In the genomic region with DNA sequence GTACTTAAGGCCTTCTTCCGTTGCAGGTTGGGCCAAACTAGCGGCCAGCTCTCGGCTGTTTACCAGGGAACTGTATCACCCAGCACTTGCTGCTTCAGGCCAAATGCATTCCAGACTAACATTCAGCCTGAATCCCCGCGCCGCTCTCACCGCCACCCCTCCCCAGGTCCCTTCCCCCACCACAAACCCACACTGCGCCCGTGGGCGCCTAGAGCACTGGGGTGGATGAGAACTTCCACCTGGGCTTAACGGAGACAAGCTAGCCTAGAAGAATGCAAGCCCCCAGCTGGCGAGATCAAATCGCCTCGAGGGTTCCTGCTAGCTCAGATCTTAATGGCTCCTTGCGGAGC, we compare ENCODE assay signal across 9 cellular contexts. TPM values are rescaled to one million over a fixed set of nuclear protein-coding genes. Genes with fewer than 3 reads are reported as not detected.
DNase-seq lines count a peak whose midpoint lies in the region; ATAC-seq and TF ChIP-seq lines count a peak whose summit lies in the region.
"Had no signal": no experiment of that assay in that cellular context is flagged by ENCODE, and none has a peak within 500 bp of the region (broad histone marks: within the 10 kb centered on the region; RNA-seq: fewer than 3 reads in every experiment).

No MANE protein-coding gene starts in this region.

- DNase-seq in NCI-H2029 treated with DMSO at 0.1 percent for 48 hours (lab: John Stamatoyannopoulos, UW) (peak; percentile 66), NCI-H2029 (lab: John Stamatoyannopoulos, UW) (no peak), NT2/D1 (ENCODE audit: low read depth, low spot score) (peak; percentile 43), colonic mucosa (peak; percentile 49), lower leg skin (ENCODE audit: low spot score in 2 of 2) (peak in 1 of 2 donors; percentile 87)
- DNase-seq in activated effector memory CD4-positive, alpha-beta T cell treated with anti-CD3 and anti-CD28 coated beads, Interleukin-2, amount 50 U/mL, for 16 hours, result no peak

- 1 to 2% methylated on average over 15 of the region's 15 CpGs for WGBS in lower leg skin, 2 donors

- TF ChIP-seq CTCF in colonic mucosa (IDR thresholded peaks at IDR 0.05), result no peak
- no peak for TF ChIP-seq CTCF in lower leg skin (IDR thresholded peaks at IDR 0.05)

- no peaks in the 10 kb centered on the region for H3K9me3 ChIP-seq in NT2/D1 (ENCODE audit: insufficient read depth, low read length)
- H3K9me3 ChIP-seq in colonic mucosa, result no peaks in the 10 kb centered on the region

- H3K9ac ChIP-seq in NT2/D1 (ENCODE audit: insufficient read length, low read depth) (peak overlapping the region; percentile 87), colonic mucosa (ENCODE audit: low read depth in 2 of 2, low read length in 2 of 2) (peak overlapping the region; percentile 82 to 99)

- no peak for TF ChIP-seq POLR2A in lower leg skin (IDR thresholded peaks at IDR 0.05)

- intact Hi-C loops in colonic mucosa (cut with DNase I) (no loop called here), lower leg skin (cut with DNase I; ENCODE audit: low total_unique reads) (no loop called here)

- H3K4me1 ChIP-seq in NT2/D1 (ENCODE audit: insufficient read depth, insufficient read length) (no peaks in the 10 kb centered on the region), colonic mucosa (peaks cover 13% of the 10 kb centered on the region)

- H3K27ac ChIP-seq in colonic mucosa (peak overlapping the region; percentile 92), temporal lobe (ENCODE audit: low read depth, low read length) (peak overlapping the region; percentile 78)

- no peaks in the 10 kb centered on the region for H3K27me3 ChIP-seq in NT2/D1 (ENCODE audit: insufficient read depth, insufficient read length)
- no peaks in the 10 kb centered on the region for H3K27me3 ChIP-seq in colonic mucosa

- no peak for ATAC-seq in HG03460 (IDR thresholded peaks at IDR 0.05; ENCODE audit: unreplicated experiment)

- H3K36me3 ChIP-seq in NT2/D1 (ENCODE audit: insufficient read depth, insufficient read length, low read length), result peaks cover 5% of the 10 kb centered on the region
- no peaks in the 10 kb centered on the region for H3K36me3 ChIP-seq in colonic mucosa

- H3K4me3 ChIP-seq in NT2/D1 (ENCODE audit: insufficient read length, low read depth) (peak overlapping the region; percentile 67), colonic mucosa (peak overlapping the region; percentile 56), lower leg skin (ENCODE audit: low read depth, poor library complexity, severe bottlenecking) (peak overlapping the region; percentile 71)

RNA-seq across cellular contexts. Expression of gene TCAF1, which starts 0.6 kb away (rescaled TPM):
- 10 to 100 TPM; 39.5 to 44.9 TPM for total RNA-seq in colonic mucosa
- total RNA-seq in lower leg skin, result 10 to 100 TPM; 23.1 to 40.9 (median 30.2) TPM
- 131 TPM for total RNA-seq in temporal lobe

RNA-seq across cellular contexts. Expression of gene OR2F2, which starts 33.7 kb away (rescaled TPM):
- total RNA-seq in colonic mucosa (not detected), lower leg skin (not detected), temporal lobe (not detected)
- total RNA-seq: Daoy had no signal

RNA-seq across cellular contexts. Expression of gene OR2F1, which starts 53.3 kb away (rescaled TPM):
- total RNA-seq in colonic mucosa, result not detected
- not detected for total RNA-seq in lower leg skin
- under 0.01 TPM for total RNA-seq in temporal lobe
- total RNA-seq: Daoy had no signal

Comparison
In these comparisons a context has a peak if more than half of its experiments do, and no peak if none do; other contexts are left out.
1. DNase-seq: peak in NCI-H2029 treated with DMSO at 0.1 percent for 48 hours (single experiment), NT2/D1 (single experiment) and colonic mucosa (single experiment); none in NCI-H2029 (single experiment) and activated effector memory CD4-positive, alpha-beta T cell treated with anti-CD3 and anti-CD28 coated beads, Interleukin-2, amount 50 U/mL, for 16 hours (single experiment).
2. Peak in every context shown above with its lines, with median percentiles within 50 percentile points of each other: H3K4me3 ChIP-seq.